11 cellular contexts compared by ENCODE assay signal in the genomic region with DNA sequence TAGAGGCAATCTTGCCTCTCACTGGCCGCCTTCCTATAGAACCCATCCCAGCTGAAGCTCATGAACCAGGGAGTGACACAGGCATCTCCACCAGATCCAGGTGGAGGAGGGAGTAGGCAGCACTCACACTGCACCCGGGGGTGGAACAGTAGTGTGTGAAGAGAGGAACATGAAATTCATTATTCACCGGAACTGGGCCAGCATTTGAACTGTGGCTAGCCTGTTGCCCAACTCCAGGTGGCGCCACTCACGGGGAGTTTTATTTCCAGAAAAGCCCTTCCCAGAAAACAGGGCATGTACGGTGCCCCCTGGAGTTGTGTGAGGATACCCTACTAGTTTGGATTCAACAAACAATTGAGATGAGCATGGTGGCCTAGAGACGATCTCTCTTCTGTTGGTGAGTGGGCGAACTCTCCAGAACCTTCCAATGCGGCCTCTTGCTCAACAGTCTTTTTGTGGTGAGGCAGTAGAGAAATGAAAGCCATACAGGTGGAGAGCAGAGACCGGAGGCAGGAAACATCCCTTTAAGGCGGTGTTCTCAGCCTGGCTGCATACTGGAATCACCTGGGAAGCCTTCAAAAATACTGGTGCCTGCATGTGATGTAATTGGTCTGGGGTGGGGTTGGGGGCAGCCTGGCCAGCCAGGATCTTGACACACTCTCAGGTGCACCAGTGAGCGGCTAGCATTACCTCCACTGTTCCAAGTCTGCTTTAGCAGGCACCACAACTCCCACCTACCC.
DNase-seq lines count a peak whose midpoint lies in the region; ATAC-seq and TF ChIP-seq lines count a peak whose summit lies in the region.
"Had no signal": no experiment of that assay in that cellular context is flagged by ENCODE, and none has a peak within 500 bp of the region (broad histone marks: within the 10 kb centered on the region; RNA-seq: fewer than 3 reads in every experiment).

No MANE protein-coding gene starts in this region.

- no peak overlapping the region for H3K27ac ChIP-seq in esophagus muscularis mucosa (replicated peaks in 1 of 4)
- H3K27ac ChIP-seq: neutrophil had no signal

- H3K9me3 Mint-ChIP-seq in CD14-positive monocyte (no peaks in the 10 kb centered on the region), WTC11 (no peaks in the 10 kb centered on the region)

- TF ChIP-seq EP300 in esophagus muscularis mucosa (IDR thresholded peaks at IDR 0.05) = no peak

- no peak overlapping the region for H3K27ac Mint-ChIP-seq in CD14-positive monocyte
- no peak overlapping the region for H3K27ac Mint-ChIP-seq in WTC11

- H3K27me3 ChIP-seq in H7 (ENCODE audit: control insufficient read depth, insufficient read depth, low read length) = no peaks in the 10 kb centered on the region
- no peaks in the 10 kb centered on the region for H3K27me3 ChIP-seq in kidney epithelial cell (ENCODE audit: control insufficient read depth, insufficient read depth, low read length)
- H3K27me3 ChIP-seq in esophagus muscularis mucosa = no peaks in the 10 kb centered on the region

- H3K36me3 ChIP-seq in H7 (replicated peaks; ENCODE audit: control insufficient read depth, insufficient read depth, low read length) (no peaks in the 10 kb centered on the region), kidney epithelial cell (ENCODE audit: control insufficient read depth, insufficient read depth, low read length) (no peaks in the 10 kb centered on the region), esophagus muscularis mucosa (no peaks in the 10 kb centered on the region)
- H3K36me3 ChIP-seq: neutrophil had no signal

- TF ChIP-seq POLR2A in esophagus muscularis mucosa (IDR thresholded peaks at IDR 0.05; ENCODE audit: low read depth) = no peak

- 92% methylated on average over 12 of the region's 12 CpGs for WGBS in esophagus muscularis mucosa

- intact Hi-C loops in CD14-positive monocyte (cut with micrococcal nuclease) = no loop called here
- intact Hi-C loops in esophagus muscularis mucosa (cut with DNase I) = no loop called here

- no peak overlapping the region for H3K4me3 Mint-ChIP-seq in CD14-positive monocyte
- H3K4me3 Mint-ChIP-seq in WTC11 = no peak overlapping the region

- no peaks in the 10 kb centered on the region for H3K4me1 Mint-ChIP-seq in CD14-positive monocyte
- peaks cover 15% of the 10 kb centered on the region for H3K4me1 Mint-ChIP-seq in WTC11

- ATAC-seq in WTC11 = peak; percentile 94

- peaks cover 0 to under 1% (median under 1%) of the 10 kb centered on the region in 4 donors for H3K4me1 ChIP-seq in esophagus muscularis mucosa

- H3K27me3 Mint-ChIP-seq in CD14-positive monocyte (ENCODE audit: low read depth in 3 of 3) (peaks cover 0 to 7% (median 1%) of the 10 kb centered on the region in 3 donors), WTC11 (ENCODE audit: low read depth) (no peaks in the 10 kb centered on the region; the same call in 1 of the 2 replicates)

- TF ChIP-seq CTCF in CD14-positive monocyte (IDR thresholded peaks at IDR 0.05) = peak; percentile 36
- TF ChIP-seq CTCF in WTC11 (IDR thresholded peaks at IDR 0.05) = peak; percentile 64
- TF ChIP-seq CTCF in kidney epithelial cell (IDR thresholded peaks at IDR 0.05; ENCODE audit: insufficient read depth, low read length, poor library complexity, severe bottlenecking) = peak; percentile 37
- peak in 1 of 3 experiments; percentile 4 for TF ChIP-seq CTCF in esophagus muscularis mucosa (IDR thresholded peaks at IDR 0.05)

- no peaks in the 10 kb centered on the region for H3K36me3 Mint-ChIP-seq in CD14-positive monocyte
- H3K36me3 Mint-ChIP-seq in WTC11 = no peaks in the 10 kb centered on the region

- POLR2A ChIA-PET in WTC11 (lab: Charles Lee) = no interaction called here

- CTCF ChIA-PET in WTC11 (lab: Charles Lee) = interaction anchor here (1.0 to 1.2 kb wide), 2 partner anchors 11 to 151 kb away, joined by 3 to 5 read pairs; no protein-coding TSS in a partner anchor

- H3K9me3 ChIP-seq in esophagus muscularis mucosa = no peaks in the 10 kb centered on the region
- H3K9me3 ChIP-seq: neutrophil had no signal

- DNase-seq in CD14-positive monocyte (ENCODE audit: low spot score) (no peak), H7 (peak; percentile 69), WTC11 (ENCODE audit: low spot score) (peak; percentile 76), kidney epithelial cell (ENCODE audit: low read depth) (no peak), esophagus muscularis mucosa (ENCODE audit: extremely low spot score) (no peak), epidermal melanocyte (ENCODE audit: insufficient read length, low spot score) (no peak)
- DNase-seq in activated CD4-positive, CD25-positive, alpha-beta regulatory T cell treated with anti-CD3 and anti-CD28 coated beads, Interleukin-2, amount 50 U/mL, for 72 hours = no peak
- DNase-seq in activated CD4-positive, alpha-beta T cell treated with anti-CD3 and anti-CD28 coated beads, Interleukin-2, amount 50 U/mL, for 1 hour = no peak
- DNase-seq: activated naive CD4-positive, alpha-beta T cell; NCI-H1092 had no signal

- H3K4me3 ChIP-seq in H7 (ENCODE audit: insufficient read depth, low read depth, low read length) = no peak overlapping the region
- no peak overlapping the region for H3K4me3 ChIP-seq in kidney epithelial cell (ENCODE audit: low read depth, low read length)
- no peak overlapping the region for H3K4me3 ChIP-seq in esophagus muscularis mucosa

TF ChIP-seq in WTC11, 78 proteins besides CTCF, POLR2A, EP300 and RAD21:
- TF ChIP-seq ZNF532 (CRISPR knock-in tag; IDR thresholded peaks at IDR 0.05; ENCODE audit: borderline replicate concordance) = no peak
- TF ChIP-seq, protein P1, sequence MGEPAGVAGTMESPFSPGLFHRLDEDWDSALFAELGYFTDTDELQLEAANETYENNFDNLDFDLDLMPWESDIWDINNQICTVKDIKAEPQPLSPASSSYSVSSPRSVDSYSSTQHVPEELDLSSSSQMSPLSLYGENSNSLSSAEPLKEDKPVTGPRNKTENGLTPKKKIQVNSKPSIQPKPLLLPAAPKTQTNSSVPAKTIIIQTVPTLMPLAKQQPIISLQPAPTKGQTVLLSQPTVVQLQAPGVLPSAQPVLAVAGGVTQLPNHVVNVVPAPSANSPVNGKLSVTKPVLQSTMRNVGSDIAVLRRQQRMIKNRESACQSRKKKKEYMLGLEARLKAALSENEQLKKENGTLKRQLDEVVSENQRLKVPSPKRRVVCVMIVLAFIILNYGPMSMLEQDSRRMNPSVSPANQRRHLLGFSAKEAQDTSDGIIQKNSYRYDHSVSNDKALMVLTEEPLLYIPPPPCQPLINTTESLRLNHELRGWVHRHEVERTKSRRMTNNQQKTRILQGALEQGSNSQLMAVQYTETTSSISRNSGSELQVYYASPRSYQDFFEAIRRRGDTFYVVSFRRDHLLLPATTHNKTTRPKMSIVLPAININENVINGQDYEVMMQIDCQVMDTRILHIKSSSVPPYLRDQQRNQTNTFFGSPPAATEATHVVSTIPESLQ (CRISPR knock-in tag; IDR thresholded peaks at IDR 0.05) = no peak

Comparison
In these comparisons a context has a peak if more than half of its experiments do, and no peak if none do; other contexts are left out.
1. DNase-seq: peak in H7 (single experiment) and WTC11 (single experiment); none in CD14-positive monocyte (single experiment), kidney epithelial cell (single experiment), activated CD4-positive, CD25-positive, alpha-beta regulatory T cell treated with anti-CD3 and anti-CD28 coated beads, Interleukin-2, amount 50 U/mL, for 72 hours (single experiment), esophagus muscularis mucosa (single experiment), epidermal melanocyte (single experiment) and activated CD4-positive, alpha-beta T cell treated with anti-CD3 and anti-CD28 coated beads, Interleukin-2, amount 50 U/mL, for 1 hour (single experiment).